In the genomic region with DNA sequence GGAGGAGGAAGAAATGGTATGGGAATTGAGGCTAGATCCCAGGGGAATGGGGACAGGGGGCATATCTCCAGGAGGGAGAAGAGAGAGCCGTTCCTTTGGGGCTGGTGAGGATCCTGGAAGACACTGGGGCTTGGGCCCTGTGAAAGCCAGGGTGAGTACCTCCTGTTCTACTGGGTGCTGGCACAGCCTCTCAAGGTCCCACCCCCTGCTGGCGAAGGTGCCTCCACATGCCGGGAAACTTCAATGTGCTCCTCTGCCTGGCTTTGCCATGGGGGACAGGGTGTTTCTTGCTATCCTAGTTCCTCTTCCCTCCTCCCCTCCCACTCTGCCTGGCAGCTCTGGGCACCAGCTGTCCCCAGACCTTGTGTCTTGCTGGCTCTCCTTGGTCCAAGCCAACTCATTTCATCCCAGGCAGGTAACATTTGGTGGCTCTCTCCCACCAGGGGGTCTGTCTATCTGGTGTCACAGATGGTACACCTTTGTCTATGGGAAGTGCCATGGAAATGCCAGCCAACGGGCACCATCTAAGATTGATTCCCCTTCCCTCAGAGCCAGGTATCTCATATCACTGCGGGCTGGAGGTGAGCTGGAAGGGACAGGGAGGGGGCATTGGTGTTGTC, we compare ENCODE assay signal across 1 cellular context.
TF ChIP-seq lines count a peak whose summit lies in the region.

No MANE protein-coding gene starts in this region.

TF ChIP-seq in GM12878, 131 proteins besides CTCF, POLR2A, EP300 and RAD21 (continued from another document):
- TF ChIP-seq, protein P1, sequence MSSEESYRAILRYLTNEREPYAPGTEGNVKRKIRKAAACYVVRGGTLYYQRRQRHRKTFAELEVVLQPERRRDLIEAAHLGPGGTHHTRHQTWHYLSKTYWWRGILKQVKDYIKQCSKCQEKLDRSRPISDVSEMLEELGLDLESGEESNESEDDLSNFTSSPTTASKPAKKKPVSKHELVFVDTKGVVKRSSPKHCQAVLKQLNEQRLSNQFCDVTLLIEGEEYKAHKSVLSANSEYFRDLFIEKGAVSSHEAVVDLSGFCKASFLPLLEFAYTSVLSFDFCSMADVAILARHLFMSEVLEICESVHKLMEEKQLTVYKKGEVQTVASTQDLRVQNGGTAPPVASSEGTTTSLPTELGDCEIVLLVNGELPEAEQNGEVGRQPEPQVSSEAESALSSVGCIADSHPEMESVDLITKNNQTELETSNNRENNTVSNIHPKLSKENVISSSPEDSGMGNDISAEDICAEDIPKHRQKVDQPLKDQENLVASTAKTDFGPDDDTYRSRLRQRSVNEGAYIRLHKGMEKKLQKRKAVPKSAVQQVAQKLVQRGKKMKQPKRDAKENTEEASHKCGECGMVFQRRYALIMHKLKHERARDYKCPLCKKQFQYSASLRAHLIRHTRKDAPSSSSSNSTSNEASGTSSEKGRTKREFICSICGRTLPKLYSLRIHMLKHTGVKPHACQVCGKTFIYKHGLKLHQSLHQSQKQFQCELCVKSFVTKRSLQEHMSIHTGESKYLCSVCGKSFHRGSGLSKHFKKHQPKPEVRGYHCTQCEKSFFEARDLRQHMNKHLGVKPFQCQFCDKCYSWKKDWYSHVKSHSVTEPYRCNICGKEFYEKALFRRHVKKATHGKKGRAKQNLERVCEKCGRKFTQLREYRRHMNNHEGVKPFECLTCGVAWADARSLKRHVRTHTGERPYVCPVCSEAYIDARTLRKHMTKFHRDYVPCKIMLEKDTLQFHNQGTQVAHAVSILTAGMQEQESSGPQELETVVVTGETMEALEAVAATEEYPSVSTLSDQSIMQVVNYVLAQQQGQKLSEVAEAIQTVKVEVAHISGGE (CRISPR knock-in tag; IDR thresholded peaks at IDR 0.05) = no peak
- TF ChIP-seq, protein P2, sequence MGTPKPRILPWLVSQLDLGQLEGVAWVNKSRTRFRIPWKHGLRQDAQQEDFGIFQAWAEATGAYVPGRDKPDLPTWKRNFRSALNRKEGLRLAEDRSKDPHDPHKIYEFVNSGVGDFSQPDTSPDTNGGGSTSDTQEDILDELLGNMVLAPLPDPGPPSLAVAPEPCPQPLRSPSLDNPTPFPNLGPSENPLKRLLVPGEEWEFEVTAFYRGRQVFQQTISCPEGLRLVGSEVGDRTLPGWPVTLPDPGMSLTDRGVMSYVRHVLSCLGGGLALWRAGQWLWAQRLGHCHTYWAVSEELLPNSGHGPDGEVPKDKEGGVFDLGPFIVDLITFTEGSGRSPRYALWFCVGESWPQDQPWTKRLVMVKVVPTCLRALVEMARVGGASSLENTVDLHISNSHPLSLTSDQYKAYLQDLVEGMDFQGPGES (IDR thresholded peaks at IDR 0.05) = no peak
